In genomic region chr6:152318278-152318677, GRCh38 we compare ENCODE assay signal across 21 cellular contexts.
A peak's percentile ranks its signal among the peaks of the same experiment; 100 is the strongest.
DNase-seq lines count a peak whose midpoint lies in the region; TF ChIP-seq lines count a peak whose summit lies in the region.
"Had no signal": no experiment of that assay in that cellular context is flagged by ENCODE, and none has a peak within 500 bp of the region (broad histone marks: within the 10 kb centered on the region; RNA-seq: fewer than 3 reads in every experiment).

No MANE protein-coding gene starts in this region.

- peak; percentile 53 for DNase-seq in NCI-H226
- DNase-seq in epithelial cell of prostate (ENCODE audit: low read depth, low spot score) = no peak
- DNase-seq in hepatic stellate cell (ENCODE audit: low spot score) = peak; percentile 12
- no peak for DNase-seq in hepatocyte (ENCODE audit: low spot score)
- no peak for DNase-seq in lower leg skin (ENCODE audit: low spot score in 2 of 2)
- DNase-seq in NCI-H748 treated with DMSO at 0.1 percent for 48 hours (lab: John Stamatoyannopoulos, UW) = no peak
- DNase-seq in activated CD4-positive, alpha-beta memory T cell treated with anti-CD3 and anti-CD28 coated beads for 36 hours = no peak
- DNase-seq: activated effector memory CD4-positive, alpha-beta T cell treated with anti-CD3 and anti-CD28 coated beads, Interleukin-2, amount 50 U/mL, for 16 hours; AML-193; amygdala; Caco-2; NCI-H1105 treated with DMSO at 0.1 percent for 48 hours; NCI-H2107; NCI-H526 treated with DMSO at 0.1 percent for 48 hours; occipital lobe; OCI-M1; retina; SHP77 treated with DMSO at 0.1 percent for 48 hours; T-cell had no signal

- no peaks in the 10 kb centered on the region for H3K36me3 Mint-ChIP-seq in activated CD4-positive, alpha-beta memory T cell treated with anti-CD3 and anti-CD28 coated beads for 36 hours
- H3K36me3 Mint-ChIP-seq: T-cell had no signal

- intact Hi-C loops in lower leg skin (cut with DNase I; ENCODE audit: low total_unique reads) = no loop called here
- intact Hi-C loops in activated CD4-positive, alpha-beta memory T cell treated with anti-CD3 and anti-CD28 coated beads for 36 hours (cut with micrococcal nuclease) = no loop called here

- H2AFZ ChIP-seq in hepatocyte = no peak overlapping the region

- peaks cover 31 to 64% (median 50%) of the 10 kb centered on the region in 5 donors for H3K36me3 ChIP-seq in subcutaneous abdominal adipose tissue (ENCODE audit: control insufficient read depth in 5 of 5, insufficient read depth in 5 of 5, low read length in 5 of 5)
- H3K36me3 ChIP-seq in hepatocyte (replicated peaks; ENCODE audit: insufficient read depth, low read depth) = no peaks in the 10 kb centered on the region

- CTCF ChIA-PET in activated CD4-positive, alpha-beta memory T cell treated with anti-CD3 and anti-CD28 coated beads for 36 hours (lab: Charles Lee) = interaction anchor here (3.7 kb wide), 1 partner anchor 20 kb away, joined by 19 read pairs; no protein-coding TSS in a partner anchor

- no peaks in the 10 kb centered on the region for H4K20me1 ChIP-seq in hepatocyte (ENCODE audit: insufficient read depth, poor library complexity, severe bottlenecking)

- H3K4me3 ChIP-seq in subcutaneous abdominal adipose tissue (ENCODE audit: low read depth in 1 of 5, low read length in 5 of 5) (peak overlapping the region in 2 of 5 donors; percentile 45 to 53), hepatocyte (no peak overlapping the region), lower leg skin (ENCODE audit: low read depth, poor library complexity, severe bottlenecking) (no peak overlapping the region)
- H3K4me3 ChIP-seq: tibial nerve had no signal

- no peak for TF ChIP-seq POLR2A in lower leg skin (IDR thresholded peaks at IDR 0.05)

- POLR2A ChIA-PET in activated CD4-positive, alpha-beta memory T cell treated with anti-CD3 and anti-CD28 coated beads for 36 hours (lab: Charles Lee) = no interaction called here

- no peak overlapping the region for H3K4me3 Mint-ChIP-seq in activated CD4-positive, alpha-beta memory T cell treated with anti-CD3 and anti-CD28 coated beads for 36 hours
- H3K4me3 Mint-ChIP-seq: T-cell had no signal

- H3K9me2 ChIP-seq in hepatocyte (replicated peaks; ENCODE audit: insufficient read depth) = no peaks in the 10 kb centered on the region

- no peaks in the 10 kb centered on the region for H3K27me3 ChIP-seq in subcutaneous abdominal adipose tissue (ENCODE audit: control insufficient read depth in 5 of 5, insufficient read depth in 4 of 5, low read length in 5 of 5)
- no peaks in the 10 kb centered on the region for H3K27me3 ChIP-seq in hepatocyte
- H3K27me3 ChIP-seq: tibial nerve had no signal

- no peaks in the 10 kb centered on the region for H3K4me1 Mint-ChIP-seq in activated CD4-positive, alpha-beta memory T cell treated with anti-CD3 and anti-CD28 coated beads for 36 hours (ENCODE audit: low read depth)
- H3K4me1 Mint-ChIP-seq: T-cell had no signal

- no peak for TF ChIP-seq CTCF in hepatocyte (IDR thresholded peaks at IDR 0.05; ENCODE audit: poor library complexity)
- TF ChIP-seq CTCF in lower leg skin (IDR thresholded peaks at IDR 0.05) = no peak

- H3K4me1 ChIP-seq in subcutaneous abdominal adipose tissue (ENCODE audit: control insufficient read depth in 5 of 5, insufficient read depth in 5 of 5, low read length in 5 of 5) (peaks cover 0 to 25% (median 4%) of the 10 kb centered on the region in 5 donors), hepatocyte (ENCODE audit: insufficient read depth) (peaks cover 6% of the 10 kb centered on the region)

- H3K27me3 Mint-ChIP-seq in activated CD4-positive, alpha-beta memory T cell treated with anti-CD3 and anti-CD28 coated beads for 36 hours = peaks cover 5% of the 10 kb centered on the region

- no peak overlapping the region for H3K27ac Mint-ChIP-seq in activated CD4-positive, alpha-beta memory T cell treated with anti-CD3 and anti-CD28 coated beads for 36 hours
- H3K27ac Mint-ChIP-seq: T-cell had no signal

- H3K27ac ChIP-seq in epithelial cell of prostate (peak overlapping the region; percentile 38), subcutaneous abdominal adipose tissue (ENCODE audit: low read depth, low read length) (peak overlapping the region; percentile 72), hepatocyte (no peak overlapping the region)

- H3K9ac ChIP-seq in subcutaneous abdominal adipose tissue (ENCODE audit: low read length in 5 of 5) = peak overlapping the region in 1 of 5 donors; percentile 31

- 92% methylated on average over 4 of the region's 4 CpGs for WGBS in hepatocyte (ENCODE audit: low lambda C conversion rate, missing lambda C conversion rate)
- WGBS in lower leg skin, 2 donors = 73 to 80% methylated on average over 4 of the region's 4 CpGs

- no peaks in the 10 kb centered on the region for H3K9me3 Mint-ChIP-seq in activated CD4-positive, alpha-beta memory T cell treated with anti-CD3 and anti-CD28 coated beads for 36 hours
- H3K9me3 Mint-ChIP-seq: T-cell had no signal

- H3K4me2 ChIP-seq in hepatocyte = no peak overlapping the region

- H3K79me2 ChIP-seq in hepatocyte = no peaks in the 10 kb centered on the region

- H3K9me3 ChIP-seq in subcutaneous abdominal adipose tissue (ENCODE audit: control insufficient read depth in 5 of 5, low read length in 5 of 5) = no peaks in the 10 kb centered on the region
- H3K9me3 ChIP-seq in hepatocyte (ENCODE audit: low read depth) = no peaks in the 10 kb centered on the region
- H3K9me3 ChIP-seq: tibial nerve had no signal

Comparison
In these comparisons a context has a peak if more than half of its experiments do, and no peak if none do; other contexts are left out.
1. DNase-seq: peak in NCI-H226 (single experiment) and hepatic stellate cell (single experiment); none in epithelial cell of prostate (single experiment), hepatocyte (single experiment), lower leg skin (0 of 2), NCI-H748 treated with DMSO at 0.1 percent for 48 hours (single experiment) and activated CD4-positive, alpha-beta memory T cell treated with anti-CD3 and anti-CD28 coated beads for 36 hours (single experiment).